Comparison of ENCODE assay signal across 12 cellular contexts in the genomic region with DNA sequence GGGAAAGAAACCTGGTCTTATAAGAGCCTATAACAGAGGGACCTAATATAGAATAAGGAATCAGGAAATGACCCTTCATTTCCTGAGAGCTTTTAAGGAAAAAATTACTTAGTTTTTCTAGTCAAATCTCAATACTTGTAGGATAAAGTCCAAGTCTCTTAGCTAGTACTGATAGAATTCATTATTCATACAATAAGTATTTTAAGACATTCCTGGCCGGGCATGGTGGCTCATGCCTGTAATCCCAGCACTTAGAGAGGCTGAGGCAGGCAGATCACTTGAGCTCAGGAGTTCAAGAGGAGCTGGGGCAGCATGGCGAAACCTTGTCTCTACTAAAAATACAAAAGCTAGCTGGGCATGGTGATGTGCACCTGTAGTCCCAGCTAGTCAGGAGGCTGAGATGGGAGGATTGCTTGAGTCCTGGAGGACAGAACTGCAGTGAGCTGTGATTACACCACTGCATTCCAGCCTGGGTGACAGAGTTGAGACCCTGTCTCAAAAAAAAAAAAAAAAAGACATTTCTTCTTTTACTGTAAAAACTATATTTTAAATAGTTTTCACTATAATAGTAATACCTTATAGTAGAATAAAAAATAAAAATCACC. TPM values are rescaled to one million over a fixed set of nuclear protein-coding genes. Genes with fewer than 3 reads are reported as not detected.
DNase-seq lines count a peak whose midpoint lies in the region; ATAC-seq and TF ChIP-seq lines count a peak whose summit lies in the region.
"Had no signal": no experiment of that assay in that cellular context is flagged by ENCODE, and none has a peak within 500 bp of the region (broad histone marks: within the 10 kb centered on the region; RNA-seq: fewer than 3 reads in every experiment).

No MANE protein-coding gene starts in this region.

- H3K9me2 ChIP-seq in PC-3 (replicated peaks; ENCODE audit: low read length): no peaks in the 10 kb centered on the region

- H3K27me3 ChIP-seq in PC-3 (ENCODE audit: low read length): no peaks in the 10 kb centered on the region
- no peaks in the 10 kb centered on the region for H3K27me3 ChIP-seq in neuronal stem cell (ENCODE audit: control insufficient read depth in 3 of 3, insufficient read depth in 3 of 3, low read depth in 1 of 3, low read length in 3 of 3)

- H2AK5ac ChIP-seq in neuronal stem cell (ENCODE audit: low read depth, low read length): no peak overlapping the region

- ATAC-seq in PC-3: no peak

- no TSS peak for BruUV-seq in PC-3 (replicated peaks; lab: Mats Ljungman, UMichigan)

- peaks cover 41% of the 10 kb centered on the region for H3K4me1 Mint-ChIP-seq in osteocyte (ENCODE audit: unreplicated experiment)

- H3K18ac ChIP-seq in neuronal stem cell (ENCODE audit: low read length): no peak overlapping the region

- H4K20me1 ChIP-seq in PC-3 (ENCODE audit: low read length): peaks cover 17% of the 10 kb centered on the region

- no CpG with 5 or more reads among the region's 2 CpGs for WGBS in neuronal stem cell (ENCODE audit: extremely low coverage in 2 of 2, insufficient read length in 2 of 2, insufficient replicate concordance in 1 of 2), 2 donors

- POLR2A ChIA-PET in PC-3 (lab: Charles Lee; ENCODE audit: unreplicated experiment): no interaction called here

- H3K23ac ChIP-seq in neuronal stem cell (ENCODE audit: low read depth, low read length, poor library complexity): no peak overlapping the region

- H4K91ac ChIP-seq in neuronal stem cell (ENCODE audit: low read depth, low read length, poor library complexity): no peak overlapping the region

- no peak overlapping the region for H2AFZ ChIP-seq in PC-3 (ENCODE audit: low read length)
- no peak overlapping the region for H2AFZ ChIP-seq in neuronal stem cell (ENCODE audit: low read length)

- no peak overlapping the region for H2BK12ac ChIP-seq in neuronal stem cell (ENCODE audit: low read length)

- H3K27ac Mint-ChIP-seq in osteocyte (ENCODE audit: unreplicated experiment): peak overlapping the region; percentile 88
- H3K27ac Mint-ChIP-seq: activated B cell treated with CpG ODN at 0.5 μM for 24 hours, nephron progenitor cell had no signal

- H3K4me3 ChIP-seq in PC-3 (ENCODE audit: low read length): peak overlapping the region; percentile 92; the same call in 1 of the 2 replicates
- no peak overlapping the region for H3K4me3 ChIP-seq in neuronal stem cell (ENCODE audit: low read length in 2 of 2)

- H3K14ac ChIP-seq in neuronal stem cell (ENCODE audit: low read length): no peak overlapping the region

- no peak overlapping the region for H4K8ac ChIP-seq in neuronal stem cell (ENCODE audit: low read depth, low read length)

- no peak overlapping the region for H3K4ac ChIP-seq in neuronal stem cell (ENCODE audit: low read length)

- H3K79me2 ChIP-seq in PC-3 (ENCODE audit: low read length): peaks cover 71% of the 10 kb centered on the region

- no peaks in the 10 kb centered on the region for H3K9me3 ChIP-seq in PC-3 (ENCODE audit: low read length)
- H3K9me3 ChIP-seq in neuronal stem cell (replicated peaks in 1 of 2; ENCODE audit: control insufficient read depth in 2 of 2, insufficient read depth in 1 of 2, low read depth in 1 of 2, low read length in 2 of 2): peaks cover 0 to 2% of the 10 kb centered on the region in 2 donors

- H3K27me3 Mint-ChIP-seq in osteocyte (ENCODE audit: unreplicated experiment): no peaks in the 10 kb centered on the region
- H3K27me3 Mint-ChIP-seq: activated B cell treated with CpG ODN at 0.5 μM for 24 hours had no signal

- no peak overlapping the region for H2BK15ac ChIP-seq in neuronal stem cell (ENCODE audit: low read length)

- peaks cover 3% of the 10 kb centered on the region for H3K79me1 ChIP-seq in neuronal stem cell (ENCODE audit: low read depth, low read length)

- H3K36me3 Mint-ChIP-seq in osteocyte (ENCODE audit: unreplicated experiment): peaks cover 9% of the 10 kb centered on the region

- intact Hi-C loops in PC-3 (cut with micrococcal nuclease): no loop called here

- H3K9ac ChIP-seq in PC-3 (ENCODE audit: low read length) (no peak overlapping the region), neuronal stem cell (ENCODE audit: low read depth, low read length, poor library complexity) (no peak overlapping the region)

- H3F3A ChIP-seq in PC-3 (ENCODE audit: low read length, unreplicated experiment): no peaks in the 10 kb centered on the region

- H3K27ac ChIP-seq in PC-3 (ENCODE audit: low read length) (no peak overlapping the region), neuronal stem cell (replicated peaks; ENCODE audit: low read length) (no peak overlapping the region)

- no peak for TF ChIP-seq CTCF in PC-3 (conservative IDR thresholded peaks at IDR 0.05; ENCODE audit: low read depth, low read length)
- no peak for TF ChIP-seq CTCF in osteocyte (IDR thresholded peaks at IDR 0.05)

- H3K4me1 ChIP-seq in PC-3 (ENCODE audit: insufficient read depth, low read length): peaks cover 23% of the 10 kb centered on the region
- peaks cover 5 to 6% of the 10 kb centered on the region in 2 donors for H3K4me1 ChIP-seq in neuronal stem cell (ENCODE audit: control insufficient read depth in 2 of 2, insufficient read depth in 1 of 2, low read depth in 1 of 2, low read length in 2 of 2)

- H3K4me3 Mint-ChIP-seq in osteocyte (ENCODE audit: unreplicated experiment): no peak overlapping the region

- no peaks in the 10 kb centered on the region for H3K9me3 Mint-ChIP-seq in osteocyte (ENCODE audit: unreplicated experiment)
- H3K9me3 Mint-ChIP-seq: activated B cell treated with CpG ODN at 0.5 μM for 24 hours, nephron progenitor cell had no signal

- peak; percentile 80 for DNase-seq in ELR (ENCODE audit: low read depth)
- peak; percentile 34 for DNase-seq in PC-3
- peak; percentile 88 for DNase-seq in dedifferentiated amniotic fluid mesenchymal stem cell (ENCODE audit: extremely low spot score)
- DNase-seq in osteocyte (ENCODE audit: extremely low spot score, unreplicated experiment): no peak
- DNase-seq in germinal center (ENCODE audit: low spot score): no peak
- no peak for DNase-seq in neuronal stem cell (ENCODE audit: low spot score)
- no peak for DNase-seq in NCI-H146 (lab: John Stamatoyannopoulos, UW)
- no peak for DNase-seq in DMS79 (lab: John Stamatoyannopoulos, UW)
- DNase-seq: activated B cell treated with CpG ODN at 0.5 μM for 24 hours, caudate nucleus, MM.1S, nephron progenitor cell had no signal

- H3K4me2 ChIP-seq in PC-3 (ENCODE audit: low read length) (peak overlapping the region; percentile 95; the same call in 1 of the 2 replicates), neuronal stem cell (ENCODE audit: insufficient read depth, low read length, poor library complexity, severe bottlenecking) (no peak overlapping the region)

- H3K36me3 ChIP-seq in PC-3 (ENCODE audit: low read depth, low read length) (peaks cover 5% of the 10 kb centered on the region; the same call in 1 of the 2 replicates), neuronal stem cell (replicated peaks in 1 of 2; ENCODE audit: control insufficient read depth in 2 of 2, insufficient read depth in 2 of 2, low read length in 2 of 2) (peaks cover 0 to 33% of the 10 kb centered on the region in 2 donors)

- H2BK5ac ChIP-seq in neuronal stem cell (ENCODE audit: low read length): no peak overlapping the region

- CTCF ChIA-PET in PC-3 (lab: Charles Lee): no interaction called here

- H2BK120ac ChIP-seq in neuronal stem cell (ENCODE audit: low read depth, low read length): no peak overlapping the region

RNA-seq across cellular contexts. Expression of a gene that starts 3.2 kb away (rescaled TPM):
- total RNA-seq in PC-3 (2014; rRNA removed) (35.8 and 41.1 TPM in 2 replicates), osteocyte (46.7 and 48.3 TPM in 2 replicates)
- polyA plus RNA-seq in neuronal stem cell (2013, experiment 1 of 2): 22.2 TPM
- 21.0 TPM for polyA plus RNA-seq in neuronal stem cell (2013, experiment 2 of 2)

RNA-seq across cellular contexts. Expression of a gene that starts 8.0 kb away (rescaled TPM):
- total RNA-seq in PC-3 (2014; rRNA removed) (not detected in 2 replicates), osteocyte (not detected in 2 replicates)
- polyA plus RNA-seq in neuronal stem cell (2013, experiment 1 of 2): not detected
- not detected for polyA plus RNA-seq in neuronal stem cell (2013, experiment 2 of 2)
- total RNA-seq: activated B cell treated with CpG ODN at 0.5 μM for 24 hours had no signal

Comparison
In these comparisons a context has a peak if more than half of its experiments do, and no peak if none do; other contexts are left out.
1. DNase-seq: peak in ELR (single experiment), PC-3 (single experiment) and dedifferentiated amniotic fluid mesenchymal stem cell (single experiment); none in osteocyte (single experiment), germinal center (single experiment), neuronal stem cell (single experiment), NCI-H146 (single experiment) and DMS79 (single experiment).